8 cellular contexts compared by ENCODE assay signal in genomic region chr12:70719672-70720420, GRCh38.
A peak's percentile ranks its signal among the peaks of the same experiment; 100 is the strongest.
DNase-seq lines count a peak whose midpoint lies in the region; ATAC-seq and TF ChIP-seq lines count a peak whose summit lies in the region.

No MANE protein-coding gene starts in this region.

- no peak overlapping the region for H3K4me3 ChIP-seq in Jurkat, Clone E6-1 (ENCODE audit: low read length)
- H3K4me3 ChIP-seq in dorsolateral prefrontal cortex (peak overlapping the region; percentile 7 to 67 (median 49)), lung (no peak overlapping the region), subcutaneous abdominal adipose tissue (ENCODE audit: low read depth in 1 of 5, low read length in 5 of 5) (peak overlapping the region in 4 of 5 donors; percentile 42 to 57 (median 56))

- peak overlapping the region in 1 of 5 donors; percentile 16 for H3K9ac ChIP-seq in subcutaneous abdominal adipose tissue (ENCODE audit: low read length in 5 of 5)

- H3K27me3 ChIP-seq in dorsolateral prefrontal cortex (no peaks in the 10 kb centered on the region), lung (ENCODE audit: control insufficient read depth, insufficient read depth) (no peaks in the 10 kb centered on the region), subcutaneous abdominal adipose tissue (ENCODE audit: control insufficient read depth in 5 of 5, insufficient read depth in 4 of 5, low read length in 5 of 5) (peaks cover 0 to 4% (median 0%) of the 10 kb centered on the region in 5 donors)

- no peaks in the 10 kb centered on the region for H3K36me3 ChIP-seq in lung (ENCODE audit: control insufficient read depth in 2 of 2, insufficient read depth in 2 of 2, low read length in 2 of 2)
- H3K36me3 ChIP-seq in subcutaneous abdominal adipose tissue (ENCODE audit: control insufficient read depth in 5 of 5, insufficient read depth in 5 of 5, low read length in 5 of 5) = no peaks in the 10 kb centered on the region

- H3K9me3 ChIP-seq in lung (ENCODE audit: control insufficient read depth in 2 of 2, insufficient read depth in 1 of 2, low read length in 1 of 2) = no peaks in the 10 kb centered on the region
- H3K9me3 ChIP-seq in subcutaneous abdominal adipose tissue (ENCODE audit: control insufficient read depth in 5 of 5, low read length in 5 of 5) = no peaks in the 10 kb centered on the region

- 22 to 26% methylated on average over 19 of the region's 19 CpGs for WGBS in lung, 2 donors

- intact Hi-C loops in dorsolateral prefrontal cortex (cut with DNase I) = loop anchor here (1.0 to 5.0 kb wide), 4 partner anchors 128 to 843 kb away; no protein-coding TSS in a partner anchor

- peak; percentile 78 for ATAC-seq in lung (ENCODE audit: insufficient read depth, low FRiP score)

- DNase-seq in AG08395 (ENCODE audit: low spot score) (peak; percentile 57), SW480 (ENCODE audit: low spot score) (peak; percentile 12), dorsolateral prefrontal cortex (peak in 8 of 10 donors; percentile 21 to 68 (median 48)), lung (ENCODE audit: low spot score) (no peak)
- DNase-seq in Jurkat, Clone E6-1 (ENCODE audit: low read depth, low spot score) = peak; percentile 19
- no peak for DNase-seq in NK-92 treated with Interleukin-12 subunit alpha and Interleukin-12 subunit beta, amount 100 ng/mL, for 24 hours (lab: John Stamatoyannopoulos, UW)

- H3K4me1 ChIP-seq in lung (ENCODE audit: control insufficient read depth in 2 of 2, insufficient read depth in 2 of 2, low read length in 2 of 2) = no peaks in the 10 kb centered on the region
- peaks cover 0 to 33% (median 4%) of the 10 kb centered on the region in 5 donors for H3K4me1 ChIP-seq in subcutaneous abdominal adipose tissue (ENCODE audit: control insufficient read depth in 5 of 5, insufficient read depth in 5 of 5, low read length in 5 of 5)

- peak; percentile 84 for TF ChIP-seq CTCF in GM12872 (IDR thresholded peaks at IDR 0.05; ENCODE audit: insufficient read depth, low read depth, low read length)
- peak; percentile 65 to 99 (median 94) for TF ChIP-seq CTCF in dorsolateral prefrontal cortex (IDR thresholded peaks at IDR 0.05 in 54 of 56, conservative IDR thresholded peaks at IDR 0.05 in 2 of 56; ENCODE audit: low read depth in 1 of 56, partially characterized antibody in 56 of 56)
- peak; percentile 72 for TF ChIP-seq CTCF in lung (IDR thresholded peaks at IDR 0.05; ENCODE audit: control extremely low read depth, extremely low read depth)

- peak overlapping the region in 25 of 59 donors; percentile 2 to 73 (median 46) for H3K27ac ChIP-seq in dorsolateral prefrontal cortex
- H3K27ac ChIP-seq in lung (ENCODE audit: low read depth in 1 of 2, low read length in 1 of 2) = peak overlapping the region in 1 of 2 donors; percentile 43
- no peak overlapping the region for H3K27ac ChIP-seq in subcutaneous abdominal adipose tissue (ENCODE audit: low read depth, low read length)

Comparison
In these comparisons a context has a peak if more than half of its experiments do, and no peak if none do; other contexts are left out.
1. DNase-seq: peak in AG08395 (single experiment), Jurkat, Clone E6-1 (single experiment), SW480 (single experiment) and dorsolateral prefrontal cortex (8 of 10); none in lung (single experiment) and NK-92 treated with Interleukin-12 subunit alpha and Interleukin-12 subunit beta, amount 100 ng/mL, for 24 hours (single experiment).
2. H3K4me3 ChIP-seq: peak in dorsolateral prefrontal cortex (59 of 59) and subcutaneous abdominal adipose tissue (4 of 5); none in Jurkat, Clone E6-1 (single experiment) and lung (single experiment).
3. Peak in every context shown above with its lines, with median percentiles within 50 percentile points of each other: CTCF ChIP-seq.